13 cellular contexts compared by ENCODE assay signal in genomic region chr11:64321026-64321425, GRCh38. TPM values are rescaled to one million over a fixed set of nuclear protein-coding genes. Genes with fewer than 3 reads are reported as not detected.
A peak's percentile ranks its signal among the peaks of the same experiment; 100 is the strongest.
DNase-seq lines count a peak whose midpoint lies in the region; ATAC-seq, FAIRE-seq and TF ChIP-seq lines count a peak whose summit lies in the region.
"Had no signal": no experiment of that assay in that cellular context is flagged by ENCODE, and none has a peak within 500 bp of the region (broad histone marks: within the 10 kb centered on the region; RNA-seq: fewer than 3 reads in every experiment).

No MANE protein-coding gene starts in this region.

- H3K27ac Mint-ChIP-seq in astrocyte (ENCODE audit: unreplicated experiment): no peak overlapping the region
- peak overlapping the region; percentile 36 for H3K27ac Mint-ChIP-seq in stimulated activated effector memory CD8-positive, alpha-beta T cell treated with anti-CD3 and anti-CD28 coated beads, Interleukin-12 subunit alpha, Interleukin-12 subunit beta, amount 100 ng/mL, for 72 hours

- H3K27me3 Mint-ChIP-seq in astrocyte (ENCODE audit: low read depth, unreplicated experiment): no peaks in the 10 kb centered on the region

- no peaks in the 10 kb centered on the region for H3K9me3 Mint-ChIP-seq in astrocyte (ENCODE audit: unreplicated experiment)
- H3K9me3 Mint-ChIP-seq in stimulated activated effector memory CD8-positive, alpha-beta T cell treated with anti-CD3 and anti-CD28 coated beads, Interleukin-12 subunit alpha, Interleukin-12 subunit beta, amount 100 ng/mL, for 72 hours: no peaks in the 10 kb centered on the region

- H3K4me3 Mint-ChIP-seq in astrocyte (ENCODE audit: unreplicated experiment): peak overlapping the region; percentile 64
- no peak overlapping the region for H3K4me3 Mint-ChIP-seq in stimulated activated effector memory CD8-positive, alpha-beta T cell treated with anti-CD3 and anti-CD28 coated beads, Interleukin-12 subunit alpha, Interleukin-12 subunit beta, amount 100 ng/mL, for 72 hours

- no peak for TF ChIP-seq POLR2A in GM18505 (IDR thresholded peaks at IDR 0.05; ENCODE audit: borderline replicate concordance, extremely low read depth, insufficient read depth, insufficient read length)

- H3K4me1 ChIP-seq in NT2/D1 (ENCODE audit: insufficient read depth, insufficient read length) (peaks cover 38% of the 10 kb centered on the region), astrocyte (ENCODE audit: insufficient read depth, low read length) (peaks cover 7% of the 10 kb centered on the region), lower lobe of right lung (peaks cover 34% of the 10 kb centered on the region)

- no peak overlapping the region for H3K4me3 ChIP-seq in NT2/D1 (ENCODE audit: insufficient read length, low read depth)
- H3K4me3 ChIP-seq in astrocyte (ENCODE audit: insufficient read depth, low read depth, low read length): no peak overlapping the region
- no peak overlapping the region for H3K4me3 ChIP-seq in lower lobe of right lung
- H3K4me3 ChIP-seq: dorsolateral prefrontal cortex had no signal

- H3K79me2 ChIP-seq in astrocyte (ENCODE audit: insufficient read depth, low read length): peaks cover 21% of the 10 kb centered on the region

- H3K4me2 ChIP-seq in astrocyte (ENCODE audit: low read length): no peak overlapping the region
- H3K4me2 ChIP-seq: SK-N-SH had no signal

- H3K27ac ChIP-seq in astrocyte (ENCODE audit: low read depth, low read length) (no peak overlapping the region), lower lobe of right lung (peak overlapping the region; percentile 77)

- FAIRE-seq in astrocyte (lab: Jason Lieb, UNC): no peak

- H3K27me3 ChIP-seq in NT2/D1 (ENCODE audit: insufficient read depth, insufficient read length) (no peaks in the 10 kb centered on the region), astrocyte (ENCODE audit: insufficient read depth, low read length) (no peaks in the 10 kb centered on the region), lower lobe of right lung (ENCODE audit: low read depth) (no peaks in the 10 kb centered on the region)
- H3K27me3 ChIP-seq: dorsolateral prefrontal cortex had no signal

- no peak for TF ChIP-seq CTCF in astrocyte (IDR thresholded peaks at IDR 0.05; ENCODE audit: insufficient read depth, low read depth, low read length)
- no peak for TF ChIP-seq CTCF in lower lobe of right lung (IDR thresholded peaks at IDR 0.05)

- peaks cover 18% of the 10 kb centered on the region for H3K36me3 Mint-ChIP-seq in astrocyte (ENCODE audit: low read depth, unreplicated experiment)
- H3K36me3 Mint-ChIP-seq in stimulated activated effector memory CD8-positive, alpha-beta T cell treated with anti-CD3 and anti-CD28 coated beads, Interleukin-12 subunit alpha, Interleukin-12 subunit beta, amount 100 ng/mL, for 72 hours: peaks cover 71% of the 10 kb centered on the region

- no peak overlapping the region for H2AFZ ChIP-seq in astrocyte (ENCODE audit: low read depth, low read length)

- no peak for DNase-seq in NT2/D1 (ENCODE audit: low read depth, low spot score)
- DNase-seq in astrocyte (ENCODE audit: low read depth): no peak
- DNase-seq in lower lobe of right lung: no peak
- no peak for DNase-seq in stimulated activated effector memory CD8-positive, alpha-beta T cell treated with anti-CD3 and anti-CD28 coated beads, Interleukin-12 subunit alpha, Interleukin-12 subunit beta, amount 100 ng/mL, for 72 hours (ENCODE audit: low spot score in 2 of 2)
- no peak for DNase-seq in SW 1271 (lab: John Stamatoyannopoulos, UW)
- no peak for DNase-seq in DMS79 (lab: John Stamatoyannopoulos, UW)
- DNase-seq: activated CD4-positive, CD25-positive, alpha-beta regulatory T cell treated with anti-CD3 and anti-CD28 coated beads, Interleukin-2, amount 50 U/mL, for 72 hours; activated T-cell treated with anti-CD3 and anti-CD28 coated beads, Interleukin-2, amount 50 U/mL, for 1 hour; anterior cingulate cortex; SK-N-SH had no signal

- H3K9me3 ChIP-seq in NT2/D1 (ENCODE audit: insufficient read depth, low read length) (no peaks in the 10 kb centered on the region), astrocyte (ENCODE audit: insufficient read depth, low read depth, low read length) (no peaks in the 10 kb centered on the region), lower lobe of right lung (no peaks in the 10 kb centered on the region)
- H3K9me3 ChIP-seq: SK-N-SH had no signal

- ATAC-seq in lower lobe of right lung (no peak), GM18505 (IDR thresholded peaks at IDR 0.05; ENCODE audit: unreplicated experiment) (no peak), HG03045 (IDR thresholded peaks at IDR 0.05; ENCODE audit: unreplicated experiment) (no peak)
- no peak for ATAC-seq in stimulated activated effector memory CD8-positive, alpha-beta T cell treated with anti-CD3 and anti-CD28 coated beads, Interleukin-12 subunit alpha, Interleukin-12 subunit beta, amount 100 ng/mL, for 72 hours

- H3K9ac ChIP-seq in NT2/D1 (ENCODE audit: insufficient read length, low read depth) (peak overlapping the region; percentile 53), astrocyte (ENCODE audit: low read length) (no peak overlapping the region)
- H3K9ac ChIP-seq: SK-N-SH had no signal

- peaks cover 53% of the 10 kb centered on the region for H3K36me3 ChIP-seq in NT2/D1 (ENCODE audit: insufficient read depth, insufficient read length, low read length)
- H3K36me3 ChIP-seq in astrocyte (ENCODE audit: insufficient read depth, low read length): peaks cover 3% of the 10 kb centered on the region
- H3K36me3 ChIP-seq in lower lobe of right lung: peaks cover 23% of the 10 kb centered on the region

- H4K20me1 ChIP-seq in astrocyte (ENCODE audit: insufficient read depth, low read length): peaks cover 28% of the 10 kb centered on the region

- H3K4me1 Mint-ChIP-seq in astrocyte (ENCODE audit: low read depth, unreplicated experiment): peaks cover 24% of the 10 kb centered on the region
- H3K4me1 Mint-ChIP-seq in stimulated activated effector memory CD8-positive, alpha-beta T cell treated with anti-CD3 and anti-CD28 coated beads, Interleukin-12 subunit alpha, Interleukin-12 subunit beta, amount 100 ng/mL, for 72 hours: peaks cover 52% of the 10 kb centered on the region

- intact Hi-C loops in lower lobe of right lung (cut with DNase I): no loop called here

RNA-seq across cellular contexts. Expression of gene PRDX5, which starts 3.1 kb away (rescaled TPM):
- 243 and 263 TPM in 2 replicates for total RNA-seq in astrocyte
- 203 TPM for total RNA-seq in lower lobe of right lung

RNA-seq across cellular contexts. Expression of gene TRMT112, which starts 3.7 kb away (rescaled TPM):
- total RNA-seq in astrocyte (130 and 146 TPM in 2 replicates), lower lobe of right lung (178 TPM)

RNA-seq across cellular contexts. Expression of gene ESRRA, which starts 15.7 kb away (rescaled TPM):
- 25.0 and 26.3 TPM in 2 replicates for total RNA-seq in astrocyte
- 47.9 TPM for total RNA-seq in lower lobe of right lung

RNA-seq across cellular contexts. Expression of gene CCDC88B, which starts 19.0 kb away (rescaled TPM):
- total RNA-seq in astrocyte (1.2 and 1.6 TPM in 2 replicates), lower lobe of right lung (40.0 TPM)

RNA-seq across cellular contexts. Expression of gene CATSPERZ, which starts 20.9 kb away (rescaled TPM):
- total RNA-seq in astrocyte (not detected in 2 replicates), lower lobe of right lung (not detected)
